ENCODE assay signal across 18 cellular contexts in genomic region chrX:24672701-24673190, GRCh38. TPM values are rescaled to one million over a fixed set of nuclear protein-coding genes. Genes with fewer than 3 reads are reported as not detected.
DNase-seq lines count a peak whose midpoint lies in the region; TF ChIP-seq lines count a peak whose summit lies in the region.
"Had no signal": no experiment of that assay in that cellular context is flagged by ENCODE, and none has a peak within 500 bp of the region (broad histone marks: within the 10 kb centered on the region; RNA-seq: fewer than 3 reads in every experiment).

No MANE protein-coding gene starts in this region.

- no peaks in the 10 kb centered on the region for H3K79me1 ChIP-seq in mesendoderm (ENCODE audit: low read length)

- no peak overlapping the region for H3K4ac ChIP-seq in mesendoderm (ENCODE audit: low read depth, low read length)

- H3K4me3 ChIP-seq in HUES6 (ENCODE audit: low read depth, low read length) (no peak overlapping the region), mesendoderm (ENCODE audit: low read length) (no peak overlapping the region), smooth muscle cell (no peak overlapping the region), tibial artery (no peak overlapping the region)

- H2BK15ac ChIP-seq in mesendoderm (replicated peaks; ENCODE audit: low read depth): no peak overlapping the region

- H3K4me2 ChIP-seq in mesendoderm (ENCODE audit: low read length) (no peak overlapping the region), smooth muscle cell (no peak overlapping the region)
- H3K4me2 ChIP-seq: SK-N-SH had no signal

- H3K36me3 ChIP-seq in HUES6 (ENCODE audit: control insufficient read depth, insufficient read depth, low read length) (no peaks in the 10 kb centered on the region), mesendoderm (ENCODE audit: control insufficient read depth, insufficient read depth, low read length) (no peaks in the 10 kb centered on the region), smooth muscle cell (ENCODE audit: low read depth) (no peaks in the 10 kb centered on the region), tibial artery (no peaks in the 10 kb centered on the region)

- H3K9ac ChIP-seq in HUES6 (ENCODE audit: low read length): peak overlapping the region; percentile 31
- no peak overlapping the region for H3K9ac ChIP-seq in mesendoderm (ENCODE audit: low read length)
- no peak overlapping the region for H3K9ac ChIP-seq in smooth muscle cell (ENCODE audit: low read depth)
- H3K9ac ChIP-seq: parathyroid adenoma, SK-N-SH had no signal

- H2AK5ac ChIP-seq in mesendoderm (ENCODE audit: low read length): no peak overlapping the region

- H4K8ac ChIP-seq in mesendoderm (ENCODE audit: low read depth, low read length): no peak overlapping the region

- H4K5ac ChIP-seq in mesendoderm (ENCODE audit: low read length): no peak overlapping the region

- H3K79me2 ChIP-seq in mesendoderm (ENCODE audit: control insufficient read depth, insufficient read depth, low read length): no peaks in the 10 kb centered on the region
- H3K79me2 ChIP-seq in smooth muscle cell (ENCODE audit: low read depth): no peaks in the 10 kb centered on the region
- H3K79me2 ChIP-seq: parathyroid adenoma had no signal

- TF ChIP-seq CTCF in smooth muscle cell (IDR thresholded peaks at IDR 0.05; ENCODE audit: borderline replicate concordance, insufficient read depth, poor library complexity, severe bottlenecking): no peak
- TF ChIP-seq CTCF in tibial artery (IDR thresholded peaks at IDR 0.05): no peak
- TF ChIP-seq CTCF in glutamatergic neuron (IDR thresholded peaks at IDR 0.05; ENCODE audit: partially characterized antibody, unreplicated experiment): no peak

- no peak overlapping the region for H3K56ac ChIP-seq in mesendoderm (ENCODE audit: low read length)

- no peak overlapping the region for H3K18ac ChIP-seq in mesendoderm (ENCODE audit: low read length)

- H3K36me3 Mint-ChIP-seq in glutamatergic neuron (ENCODE audit: unreplicated experiment): no peaks in the 10 kb centered on the region

- no peaks in the 10 kb centered on the region for H3K9me3 ChIP-seq in HUES6 (ENCODE audit: control insufficient read depth, insufficient read depth, low read depth, low read length)
- H3K9me3 ChIP-seq in smooth muscle cell (replicated peaks; ENCODE audit: low read depth): no peaks in the 10 kb centered on the region
- H3K9me3 ChIP-seq in tibial artery: no peaks in the 10 kb centered on the region
- H3K9me3 ChIP-seq: SK-N-SH had no signal

- H4K20me1 ChIP-seq in smooth muscle cell (ENCODE audit: low read depth): no peaks in the 10 kb centered on the region

- H3F3A ChIP-seq in smooth muscle cell (ENCODE audit: low read depth): no peaks in the 10 kb centered on the region

- no peaks in the 10 kb centered on the region for H3K4me1 Mint-ChIP-seq in glutamatergic neuron (ENCODE audit: low read depth, unreplicated experiment)
- H3K4me1 Mint-ChIP-seq: activated CD4-positive, alpha-beta T cell treated with anti-CD3 and anti-CD28 coated beads, Interleukin-2, amount 10 ng/mL, durations not matched to agents 24 days and 14 days; activated naive CD8-positive, alpha-beta T cell treated with anti-CD3 and anti-CD28 coated beads, Interleukin-2, amount 50 U/mL, for 24 hours had no signal

- no peaks in the 10 kb centered on the region for H3K9me3 Mint-ChIP-seq in glutamatergic neuron (ENCODE audit: unreplicated experiment)
- H3K9me3 Mint-ChIP-seq: activated CD4-positive, alpha-beta T cell treated with anti-CD3 and anti-CD28 coated beads, Interleukin-2, amount 10 ng/mL, durations not matched to agents 24 days and 14 days; activated naive CD8-positive, alpha-beta T cell treated with anti-CD3 and anti-CD28 coated beads, Interleukin-2, amount 50 U/mL, for 24 hours; activated T-cell treated with anti-CD3 and anti-CD28 coated beads, Interleukin-2, amount 50 U/mL, for 24 hours had no signal

- no CpG with 5 or more reads among the region's 11 CpGs for WGBS in mesendoderm (ENCODE audit: extremely low coverage, insufficient coverage, low lambda C conversion rate)
- 32% methylated on average over 11 of the region's 11 CpGs for WGBS in smooth muscle cell (ENCODE audit: low lambda C conversion rate)

- H3K4me1 ChIP-seq in HUES6 (ENCODE audit: control insufficient read depth, insufficient read depth, low read length): peaks cover 21% of the 10 kb centered on the region
- no peaks in the 10 kb centered on the region for H3K4me1 ChIP-seq in mesendoderm (ENCODE audit: control insufficient read depth, low read depth, low read length)
- H3K4me1 ChIP-seq in smooth muscle cell (ENCODE audit: low read depth): peaks cover 28% of the 10 kb centered on the region
- H3K4me1 ChIP-seq in tibial artery: no peaks in the 10 kb centered on the region
- H3K4me1 ChIP-seq: parathyroid adenoma had no signal

- DNase-seq in mesendoderm: peak; percentile 19
- no peak for DNase-seq in smooth muscle cell (lab: John Stamatoyannopoulos, UW; ENCODE audit: unreplicated experiment)
- DNase-seq in tibial artery: no peak
- DNase-seq in SIG-M5 (lab: John Stamatoyannopoulos, UW): no peak
- DNase-seq in glutamatergic neuron: no peak
- DNase-seq: activated CD4-positive, alpha-beta T cell treated with anti-CD3 and anti-CD28 coated beads, Interleukin-2, amount 10 ng/mL, durations not matched to agents 24 days and 14 days; activated naive CD8-positive, alpha-beta T cell treated with anti-CD3 and anti-CD28 coated beads, Interleukin-2, amount 50 U/mL, for 24 hours; activated T-cell treated with anti-CD3 and anti-CD28 coated beads, Interleukin-2, amount 50 U/mL, for 24 hours; NCI-H1436; NCI-H446 treated with DMSO at 0.1 percent for 48 hours; SK-N-SH; stimulated activated CD4-positive, alpha-beta T cell treated with anti-CD3 and anti-CD28 coated beads, Interleukin-15, amount 100 ng/mL, for 24 hours had no signal

- H2BK5ac ChIP-seq in mesendoderm (ENCODE audit: low read length): no peak overlapping the region

- H3K27ac ChIP-seq in HUES6 (ENCODE audit: low read depth, low read length) (no peak overlapping the region), cingulate gyrus (ENCODE audit: low read depth, low read length) (peak overlapping the region; percentile 41), mesendoderm (ENCODE audit: low read depth, low read length) (no peak overlapping the region), smooth muscle cell (ENCODE audit: low read depth) (no peak overlapping the region), tibial artery (no peak overlapping the region)
- H3K27ac ChIP-seq: epithelial cell of prostate, parathyroid adenoma had no signal

- H3K4me3 Mint-ChIP-seq in glutamatergic neuron (ENCODE audit: unreplicated experiment): no peak overlapping the region
- H3K4me3 Mint-ChIP-seq: activated CD4-positive, alpha-beta T cell treated with anti-CD3 and anti-CD28 coated beads, Interleukin-2, amount 10 ng/mL, durations not matched to agents 24 days and 14 days; activated naive CD8-positive, alpha-beta T cell treated with anti-CD3 and anti-CD28 coated beads, Interleukin-2, amount 50 U/mL, for 24 hours; activated T-cell treated with anti-CD3 and anti-CD28 coated beads, Interleukin-2, amount 50 U/mL, for 24 hours had no signal

- intact Hi-C loops in tibial artery (cut with DNase I; ENCODE audit: low total_unique reads): no loop called here

- H3K27me3 ChIP-seq in HUES6 (ENCODE audit: control insufficient read depth, insufficient read depth, low read length) (peaks cover 3% of the 10 kb centered on the region; the same call in 1 of the 2 replicates), mesendoderm (ENCODE audit: insufficient read depth, low read length, poor library complexity) (no peaks in the 10 kb centered on the region), smooth muscle cell (ENCODE audit: low read depth) (no peaks in the 10 kb centered on the region), tibial artery (no peaks in the 10 kb centered on the region)

- H2AFZ ChIP-seq in smooth muscle cell (ENCODE audit: low read depth): peak overlapping the region; percentile 76
- H2AFZ ChIP-seq: parathyroid adenoma had no signal

- H3K27ac Mint-ChIP-seq in glutamatergic neuron (ENCODE audit: unreplicated experiment): no peak overlapping the region
- H3K27ac Mint-ChIP-seq: activated CD4-positive, alpha-beta T cell treated with anti-CD3 and anti-CD28 coated beads, Interleukin-2, amount 10 ng/mL, durations not matched to agents 24 days and 14 days; activated naive CD8-positive, alpha-beta T cell treated with anti-CD3 and anti-CD28 coated beads, Interleukin-2, amount 50 U/mL, for 24 hours; activated T-cell treated with anti-CD3 and anti-CD28 coated beads, Interleukin-2, amount 50 U/mL, for 24 hours had no signal

- H2BK120ac ChIP-seq in mesendoderm (ENCODE audit: low read depth, low read length): no peak overlapping the region

- no peaks in the 10 kb centered on the region for H3K27me3 Mint-ChIP-seq in glutamatergic neuron (ENCODE audit: unreplicated experiment)
- H3K27me3 Mint-ChIP-seq: activated CD4-positive, alpha-beta T cell treated with anti-CD3 and anti-CD28 coated beads, Interleukin-2, amount 10 ng/mL, durations not matched to agents 24 days and 14 days had no signal

- H3K23ac ChIP-seq in mesendoderm (ENCODE audit: low read length): no peak overlapping the region

RNA-seq across cellular contexts. Expression of gene POLA1, which starts 21.0 kb away (rescaled TPM):
- 15.3 TPM for polyA plus RNA-seq in mesendoderm (2013, experiment 1 of 2)
- polyA plus RNA-seq in mesendoderm (2013, experiment 2 of 2): 15.7 TPM
- total RNA-seq in smooth muscle cell (11.7 and 16.6 TPM in 2 replicates), glutamatergic neuron (ENCODE audit: unreplicated experiment) (13.2 TPM)
- polyA plus RNA-seq in smooth muscle cell: 5.4 and 5.8 TPM in 2 replicates

RNA-seq across cellular contexts. Expression of gene PCYT1B, which starts 25.6 kb away (rescaled TPM):
- polyA plus RNA-seq in mesendoderm (2013, experiment 1 of 2): 21.3 TPM
- 22.1 TPM for polyA plus RNA-seq in mesendoderm (2013, experiment 2 of 2)
- total RNA-seq in smooth muscle cell: 9.4 and 12.0 TPM in 2 replicates
- 4.2 and 5.1 TPM in 2 replicates for polyA plus RNA-seq in smooth muscle cell
- total RNA-seq in glutamatergic neuron (ENCODE audit: unreplicated experiment): 19.5 TPM
- total RNA-seq: LHCN-M2 had no signal
- polyA plus RNA-seq: BJ had no signal
